9 cellular contexts compared by ENCODE assay signal in the genomic region with DNA sequence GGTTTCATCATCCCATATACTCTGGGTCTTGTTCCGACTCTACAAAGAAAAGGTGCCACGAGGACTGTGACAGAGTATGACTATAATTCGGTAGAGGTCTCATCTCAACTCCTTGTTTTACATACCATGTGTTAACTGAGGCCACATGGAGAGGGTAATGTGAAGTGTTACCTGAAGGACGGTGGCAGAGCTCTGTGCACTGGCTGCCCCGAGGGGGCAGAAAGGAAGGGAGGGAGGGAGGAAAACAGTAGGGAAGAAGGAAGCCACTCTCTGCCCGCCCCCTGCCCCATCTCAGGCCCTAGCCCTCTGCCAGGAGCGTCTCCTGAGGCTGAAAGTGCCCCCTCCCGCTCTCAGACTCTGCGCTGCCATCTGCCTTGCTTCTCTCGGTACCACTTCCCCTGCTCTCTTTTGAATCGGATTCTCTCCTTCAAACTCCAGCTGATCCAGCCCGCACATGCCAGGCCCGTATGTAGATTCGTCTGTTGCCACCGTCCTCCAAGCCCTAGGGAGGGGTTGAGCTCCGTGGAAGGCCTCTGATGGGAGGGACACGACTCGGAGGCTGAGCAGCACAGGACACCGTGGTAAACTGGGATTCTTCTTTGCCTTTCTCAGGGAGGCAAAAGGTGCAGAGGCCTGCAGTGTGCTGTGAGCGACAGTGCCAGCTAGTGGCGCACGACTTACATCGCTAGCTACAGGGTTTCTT.
DNase-seq lines count a peak whose midpoint lies in the region; ATAC-seq and TF ChIP-seq lines count a peak whose summit lies in the region.
"Had no signal": no experiment of that assay in that cellular context is flagged by ENCODE, and none has a peak within 500 bp of the region (broad histone marks: within the 10 kb centered on the region; RNA-seq: fewer than 3 reads in every experiment).

No MANE protein-coding gene starts in this region.

- ATAC-seq in GM21576 (IDR thresholded peaks at IDR 0.05; ENCODE audit: unreplicated experiment), result peak; percentile 87
- ATAC-seq: HCT116 had no signal

- no peaks in the 10 kb centered on the region for H3K27me3 Mint-ChIP-seq in endothelial cell (ENCODE audit: unreplicated experiment)

- TF ChIP-seq CTCF in endothelial cell (IDR thresholded peaks at IDR 0.05; ENCODE audit: unreplicated experiment), result peak; percentile 48

- H3K9me3 Mint-ChIP-seq in endothelial cell (ENCODE audit: unreplicated experiment), result no peaks in the 10 kb centered on the region

- no peaks in the 10 kb centered on the region for H3K36me3 Mint-ChIP-seq in endothelial cell (ENCODE audit: low read depth, unreplicated experiment)

- H3K27ac Mint-ChIP-seq in endothelial cell (ENCODE audit: unreplicated experiment), result no peak overlapping the region

- peaks cover 2% of the 10 kb centered on the region for H3K4me1 Mint-ChIP-seq in endothelial cell (ENCODE audit: unreplicated experiment)

- DNase-seq in Ammon's horn (ENCODE audit: low spot score) (peak; percentile 76), NCI-H526 (lab: John Stamatoyannopoulos, UW) (peak; percentile 41 to 80), endothelial cell (ENCODE audit: low spot score) (peak; percentile 58), middle frontal gyrus (ENCODE audit: extremely low spot score, low spot score) (peak; percentile 23), HPDE6-E6E7 (ENCODE audit: extremely low spot score) (no peak)
- DNase-seq in activated CD8-positive, alpha-beta memory T cell treated with anti-CD3 and anti-CD28 coated beads for 4 hours (ENCODE audit: low read depth in 2 of 2), result peak; percentile 23 to 42
- DNase-seq in stimulated activated CD8-positive, alpha-beta memory T cell treated with anti-CD3 and anti-CD28 coated beads, Interleukin-15, amount 100 ng/mL, for 4 hours (ENCODE audit: low read depth in 2 of 2), result peak; percentile 25 to 27

- H3K4me3 Mint-ChIP-seq in endothelial cell (ENCODE audit: unreplicated experiment), result peak overlapping the region; percentile 77
